1 cellular context compared by ENCODE assay signal in genomic region chrX:10022580-10023245, GRCh38.
TF ChIP-seq lines count a peak whose summit lies in the region.

No MANE protein-coding gene starts in this region.

TF ChIP-seq in IMR-90, 13 proteins besides CTCF, POLR2A, EP300 and RAD21:
- no peak for TF ChIP-seq SMC3 (IDR thresholded peaks at IDR 0.05; ENCODE audit: low read depth, low read length)
- TF ChIP-seq CEBPB (IDR thresholded peaks at IDR 0.05; ENCODE audit: low read depth, low read length) = peak; percentile 45; the same call in 1 of the 2 replicates
TF ChIP-seq in IMR-90: peak in this region for 1.
